ENCODE assay signal across 15 cellular contexts in genomic region chr21:45536301-45537081, GRCh38. TPM values are rescaled to one million over a fixed set of nuclear protein-coding genes. Genes with fewer than 3 reads are reported as not detected.
DNase-seq lines count a peak whose midpoint lies in the region; ATAC-seq and TF ChIP-seq lines count a peak whose summit lies in the region.
"Had no signal": no experiment of that assay in that cellular context is flagged by ENCODE, and none has a peak within 500 bp of the region (broad histone marks: within the 10 kb centered on the region; RNA-seq: fewer than 3 reads in every experiment).

No MANE protein-coding gene starts in this region.

- H3K4me1 ChIP-seq in adrenal gland (replicated peaks in 1 of 2) (peaks cover 19 to 27% of the 10 kb centered on the region in 2 donors), left lung (peaks cover 0 to 59% of the 10 kb centered on the region in 2 donors)

- H3K4me3 ChIP-seq in adrenal gland: no peak overlapping the region
- no peak overlapping the region for H3K4me3 ChIP-seq in left lung
- H3K4me3 ChIP-seq: coronary artery, thoracic aorta had no signal

- no peak for TF ChIP-seq CTCF in adrenal gland (IDR thresholded peaks at IDR 0.05)
- no peak for TF ChIP-seq CTCF in left lung (IDR thresholded peaks at IDR 0.05)

- intact Hi-C loops in adrenal gland (cut with DNase I): no loop called here
- intact Hi-C loops in left lung (cut with DNase I): no loop called here

- H3K27me3 ChIP-seq in adrenal gland: no peaks in the 10 kb centered on the region
- H3K27me3 ChIP-seq in left lung: no peaks in the 10 kb centered on the region

- ATAC-seq in activated T-cell treated with anti-CD3 and anti-CD28 coated beads, Interleukin-2, amount 50 U/mL, for 72 hours (replicated peaks in 1 of 2): no peak
- no peak for ATAC-seq in left lung
- ATAC-seq in activated T-helper 17 cell treated with anti-CD3 and anti-CD28 coated beads, Interleukin-2, amount 50 U/mL, for 72 hours (replicated peaks): no peak
- ATAC-seq: PC-3 had no signal

- H3K36me3 Mint-ChIP-seq in activated T-cell treated with anti-CD3 and anti-CD28 coated beads, Interleukin-2, amount 50 U/mL, for 72 hours (ENCODE audit: insufficient read depth in 2 of 2): peaks cover 0 to 2% of the 10 kb centered on the region in 2 donors
- peaks cover 43% of the 10 kb centered on the region for H3K36me3 Mint-ChIP-seq in activated T-helper 17 cell treated with anti-CD3 and anti-CD28 coated beads, Interleukin-2, amount 50 U/mL, for 72 hours (ENCODE audit: low read depth)

- H3K27me3 Mint-ChIP-seq in activated T-cell treated with anti-CD3 and anti-CD28 coated beads, Interleukin-2, amount 50 U/mL, for 72 hours (ENCODE audit: low read depth): no peaks in the 10 kb centered on the region
- no peaks in the 10 kb centered on the region for H3K27me3 Mint-ChIP-seq in activated T-helper 17 cell treated with anti-CD3 and anti-CD28 coated beads, Interleukin-2, amount 50 U/mL, for 72 hours

- no peak overlapping the region for H3K4me3 Mint-ChIP-seq in activated T-cell treated with anti-CD3 and anti-CD28 coated beads, Interleukin-2, amount 50 U/mL, for 72 hours
- no peak overlapping the region for H3K4me3 Mint-ChIP-seq in activated T-helper 17 cell treated with anti-CD3 and anti-CD28 coated beads, Interleukin-2, amount 50 U/mL, for 72 hours
- H3K4me3 Mint-ChIP-seq: HFFc6 had no signal

- no peak for TF ChIP-seq POLR2A in adrenal gland (IDR thresholded peaks at IDR 0.05)

- H3K27ac Mint-ChIP-seq in activated T-cell treated with anti-CD3 and anti-CD28 coated beads, Interleukin-2, amount 50 U/mL, for 72 hours: peak overlapping the region; percentile 79
- no peak overlapping the region for H3K27ac Mint-ChIP-seq in activated T-helper 17 cell treated with anti-CD3 and anti-CD28 coated beads, Interleukin-2, amount 50 U/mL, for 72 hours
- H3K27ac Mint-ChIP-seq: HFFc6 had no signal

- H3K9me3 ChIP-seq in adrenal gland (replicated peaks in 1 of 3) (no peaks in the 10 kb centered on the region), left lung (no peaks in the 10 kb centered on the region)
- H3K9me3 ChIP-seq: thoracic aorta had no signal

- H3K36me3 ChIP-seq in adrenal gland (replicated peaks in 1 of 2) (no peaks in the 10 kb centered on the region), left lung (peaks cover 0 to 33% of the 10 kb centered on the region in 2 donors)
- H3K36me3 ChIP-seq: thoracic aorta had no signal

- WGBS in adrenal gland, 4 donors: 92 to 96% (median 93%) methylated on average over 16 to 31 of the region's 31 CpGs

- no peaks in the 10 kb centered on the region for H3K9me3 Mint-ChIP-seq in activated T-cell treated with anti-CD3 and anti-CD28 coated beads, Interleukin-2, amount 50 U/mL, for 72 hours
- no peaks in the 10 kb centered on the region for H3K9me3 Mint-ChIP-seq in activated T-helper 17 cell treated with anti-CD3 and anti-CD28 coated beads, Interleukin-2, amount 50 U/mL, for 72 hours
- H3K9me3 Mint-ChIP-seq: HFFc6 had no signal

- no peak for DNase-seq in activated T-cell treated with anti-CD3 and anti-CD28 coated beads, Interleukin-2, amount 50 U/mL, for 72 hours
- DNase-seq in activated T-cell treated with anti-CD3 and anti-CD28 coated beads, Interleukin-2, amount 50 U/mL, for 48 hours: no peak
- DNase-seq in adrenal gland (peak in 6 of 7 donors; percentile 9 to 48 (median 18)), left lung (peak; percentile 29 to 73), substantia nigra (lab: John Stamatoyannopoulos, UW) (no peak), NCI-H2171 treated with DMSO at 0.1 percent for 48 hours (lab: John Stamatoyannopoulos, UW) (no peak), EL (no peak)
- DNase-seq: activated CD4-positive, alpha-beta T cell treated with anti-CD3 and anti-CD28 coated beads, Interleukin-2, amount 50 U/mL, for 1 hour; DMS153; HFFc6; NCI-H345; PC-3 had no signal

- H3K4me1 Mint-ChIP-seq in activated T-cell treated with anti-CD3 and anti-CD28 coated beads, Interleukin-2, amount 50 U/mL, for 72 hours (ENCODE audit: low read depth): peaks cover 27% of the 10 kb centered on the region
- peaks cover 6% of the 10 kb centered on the region for H3K4me1 Mint-ChIP-seq in activated T-helper 17 cell treated with anti-CD3 and anti-CD28 coated beads, Interleukin-2, amount 50 U/mL, for 72 hours

- no peak overlapping the region for H3K27ac ChIP-seq in adrenal gland
- peak overlapping the region; percentile 5 to 88 for H3K27ac ChIP-seq in left lung
- H3K27ac ChIP-seq in substantia nigra (ENCODE audit: low read depth, low read length, poor library complexity, severe bottlenecking): peak overlapping the region; percentile 71
- H3K27ac ChIP-seq: coronary artery, thoracic aorta had no signal

RNA-seq across cellular contexts. Expression of gene SLC19A1, which starts 5.7 kb away (rescaled TPM):
- 10 to 100 TPM; 30.4 to 40.1 TPM for total RNA-seq in activated T-cell treated with anti-CD3 and anti-CD28 coated beads, Interleukin-2, amount 50 U/mL, for 72 hours
- total RNA-seq in adrenal gland: 10 to 100 TPM; 13.1 to 21.2 (median 18.9) TPM
- polyA plus RNA-seq in adrenal gland: 10 to 100 TPM in 2 of 3 donors, 1 to 10 TPM in 1; 1.7 to 15.2 (median 14.2) TPM
- total RNA-seq in left lung: 10 to 100 TPM; 32.7 to 50.4 TPM
- total RNA-seq in activated T-helper 17 cell treated with anti-CD3 and anti-CD28 coated beads, Interleukin-2, amount 50 U/mL, for 72 hours: 10 to 100 TPM; 41.4 to 82.2 TPM

Comparison
In these comparisons a context has a peak if more than half of its experiments do, and no peak if none do; other contexts are left out.
1. DNase-seq: peak in adrenal gland (6 of 7) and left lung (2 of 2); none in activated T-cell treated with anti-CD3 and anti-CD28 coated beads, Interleukin-2, amount 50 U/mL, for 72 hours (0 of 2), activated T-cell treated with anti-CD3 and anti-CD28 coated beads, Interleukin-2, amount 50 U/mL, for 48 hours (0 of 2), substantia nigra (0 of 49), NCI-H2171 treated with DMSO at 0.1 percent for 48 hours (single experiment) and EL (single experiment).
2. H3K27ac ChIP-seq: peak in left lung (2 of 2) and substantia nigra (single experiment); none in adrenal gland (0 of 5).